ENCODE assay signal across 1 cellular context in the genomic region with DNA sequence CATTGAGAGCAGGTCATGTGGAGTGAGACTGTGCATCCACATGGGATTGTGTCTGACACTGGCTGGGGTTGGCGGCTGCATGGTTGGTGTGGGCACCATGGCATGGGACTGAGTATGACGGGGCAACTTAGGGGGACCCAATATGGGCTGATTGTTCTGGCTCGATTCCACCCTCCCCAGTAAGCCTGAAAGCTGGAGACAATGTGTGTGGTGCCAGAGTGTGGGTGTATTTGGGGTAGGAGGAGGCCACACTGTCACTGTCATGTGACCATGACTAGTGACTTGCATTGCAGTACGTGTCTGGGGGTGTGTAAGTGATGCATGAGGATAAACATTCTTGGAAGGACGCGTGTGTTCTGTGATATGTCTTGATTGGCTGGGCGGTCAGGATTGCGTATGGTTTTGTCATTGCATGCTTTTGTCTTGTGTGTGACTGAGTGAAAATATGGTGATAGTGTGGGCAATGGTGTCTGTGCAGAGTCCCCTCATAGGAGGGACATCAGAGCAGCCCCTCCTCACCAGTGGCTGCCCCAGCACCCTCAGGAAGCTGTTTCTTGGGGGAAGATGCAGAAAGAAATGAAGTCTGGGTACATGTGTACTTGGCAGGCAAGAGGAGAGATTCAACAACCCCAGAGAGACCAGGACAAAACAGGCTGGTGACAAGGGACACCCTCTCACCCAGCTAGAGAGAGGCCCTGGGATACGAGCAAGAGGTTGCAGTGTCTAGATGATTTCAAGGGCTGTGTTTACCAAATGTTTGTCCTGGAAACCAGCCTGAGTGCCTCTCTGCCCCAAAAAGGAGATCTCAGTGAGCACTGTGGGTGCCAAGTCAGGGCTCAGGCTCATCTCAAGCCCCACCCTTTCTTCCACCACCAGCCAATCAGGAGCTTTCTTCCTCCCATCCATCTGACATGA.
A peak's percentile ranks its signal among the peaks of the same experiment; 100 is the strongest.
TF ChIP-seq lines count a peak whose summit lies in the region.

No MANE protein-coding gene starts in this region.

TF ChIP-seq in K562, 482 proteins besides CTCF, POLR2A, EP300 and RAD21 (continued from another document and continues in another):
- TF ChIP-seq KAT8 (IDR thresholded peaks at IDR 0.05; ENCODE audit: low read depth) (no peak), ZNF408 (CRISPR knock-in tag; IDR thresholded peaks at IDR 0.05; ENCODE audit: low read depth) (no peak), POU5F1 (IDR thresholded peaks at IDR 0.05; ENCODE audit: borderline replicate concordance, low read depth, low read length, partially characterized antibody) (no peak), BRD9 (IDR thresholded peaks at IDR 0.05; ENCODE audit: low read depth, partially characterized antibody) (peak; percentile 77), TOE1 (IDR thresholded peaks at IDR 0.05; ENCODE audit: borderline replicate concordance) (peak; percentile 99), TOE1 (CRISPR knock-in tag; IDR thresholded peaks at IDR 0.05; ENCODE audit: borderline replicate concordance, low read depth) (0 out of 2 replicates have a peak, but pooled peaks have one; percentile 60), MXI1 (IDR thresholded peaks at IDR 0.05; ENCODE audit: low read depth, low read length) (no peak), TAF9B (IDR thresholded peaks at IDR 0.05; ENCODE audit: partially characterized antibody) (no peak), SNRNP70 (optimal IDR thresholded peaks at IDR 0.05; ENCODE audit: low read depth, low read length) (no peak), FOSL1 (tag; conservative IDR thresholded peaks at IDR 0.05) (peak; percentile 94), RFX1 (IDR thresholded peaks at IDR 0.05) (no peak), SRSF3 (IDR thresholded peaks at IDR 0.05; ENCODE audit: insufficient read depth, low read length) (no peak), MTA2 (IDR thresholded peaks at IDR 0.05; ENCODE audit: low read depth) (peak; percentile 50), ZNF24 (IDR thresholded peaks at IDR 0.05) (0 out of 2 replicates have a peak, but pooled peaks have one; percentile 24), EZH2 (IDR thresholded peaks at IDR 0.05; ENCODE audit: borderline replicate concordance, low read depth, low read length) (no peak), GATA2 (CRISPR knock-in tag; IDR thresholded peaks at IDR 0.05) (no peak), CHD4 (IDR thresholded peaks at IDR 0.05; ENCODE audit: insufficient read depth, insufficient replicate concordance, low read depth, low read length, poor library complexity, severe bottlenecking) (no peak), KLF6 (CRISPR knock-in tag; IDR thresholded peaks at IDR 0.05; ENCODE audit: borderline replicate concordance) (peak; percentile 97), THRAP3 (IDR thresholded peaks at IDR 0.05; ENCODE audit: borderline replicate concordance) (no peak), RUNX1 (IDR thresholded peaks at IDR 0.05; ENCODE audit: low read depth) (peak; percentile 6; the same call in 1 of the 2 replicates), ZNF347 (CRISPR knock-in tag; IDR thresholded peaks at IDR 0.05; ENCODE audit: low read depth) (no peak), ZNF551 (CRISPR knock-in tag; IDR thresholded peaks at IDR 0.05) (no peak)
- TF ChIP-seq, protein P1, sequence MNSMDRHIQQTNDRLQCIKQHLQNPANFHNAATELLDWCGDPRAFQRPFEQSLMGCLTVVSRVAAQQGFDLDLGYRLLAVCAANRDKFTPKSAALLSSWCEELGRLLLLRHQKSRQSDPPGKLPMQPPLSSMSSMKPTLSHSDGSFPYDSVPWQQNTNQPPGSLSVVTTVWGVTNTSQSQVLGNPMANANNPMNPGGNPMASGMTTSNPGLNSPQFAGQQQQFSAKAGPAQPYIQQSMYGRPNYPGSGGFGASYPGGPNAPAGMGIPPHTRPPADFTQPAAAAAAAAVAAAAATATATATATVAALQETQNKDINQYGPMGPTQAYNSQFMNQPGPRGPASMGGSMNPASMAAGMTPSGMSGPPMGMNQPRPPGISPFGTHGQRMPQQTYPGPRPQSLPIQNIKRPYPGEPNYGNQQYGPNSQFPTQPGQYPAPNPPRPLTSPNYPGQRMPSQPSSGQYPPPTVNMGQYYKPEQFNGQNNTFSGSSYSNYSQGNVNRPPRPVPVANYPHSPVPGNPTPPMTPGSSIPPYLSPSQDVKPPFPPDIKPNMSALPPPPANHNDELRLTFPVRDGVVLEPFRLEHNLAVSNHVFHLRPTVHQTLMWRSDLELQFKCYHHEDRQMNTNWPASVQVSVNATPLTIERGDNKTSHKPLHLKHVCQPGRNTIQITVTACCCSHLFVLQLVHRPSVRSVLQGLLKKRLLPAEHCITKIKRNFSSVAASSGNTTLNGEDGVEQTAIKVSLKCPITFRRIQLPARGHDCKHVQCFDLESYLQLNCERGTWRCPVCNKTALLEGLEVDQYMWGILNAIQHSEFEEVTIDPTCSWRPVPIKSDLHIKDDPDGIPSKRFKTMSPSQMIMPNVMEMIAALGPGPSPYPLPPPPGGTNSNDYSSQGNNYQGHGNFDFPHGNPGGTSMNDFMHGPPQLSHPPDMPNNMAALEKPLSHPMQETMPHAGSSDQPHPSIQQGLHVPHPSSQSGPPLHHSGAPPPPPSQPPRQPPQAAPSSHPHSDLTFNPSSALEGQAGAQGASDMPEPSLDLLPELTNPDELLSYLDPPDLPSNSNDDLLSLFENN (IDR thresholded peaks at IDR 0.05; ENCODE audit: low read depth in 2 of 2, low read length in 2 of 2) = no peak
- TF ChIP-seq, protein P2, sequence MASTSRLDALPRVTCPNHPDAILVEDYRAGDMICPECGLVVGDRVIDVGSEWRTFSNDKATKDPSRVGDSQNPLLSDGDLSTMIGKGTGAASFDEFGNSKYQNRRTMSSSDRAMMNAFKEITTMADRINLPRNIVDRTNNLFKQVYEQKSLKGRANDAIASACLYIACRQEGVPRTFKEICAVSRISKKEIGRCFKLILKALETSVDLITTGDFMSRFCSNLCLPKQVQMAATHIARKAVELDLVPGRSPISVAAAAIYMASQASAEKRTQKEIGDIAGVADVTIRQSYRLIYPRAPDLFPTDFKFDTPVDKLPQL (IDR thresholded peaks at IDR 0.05; ENCODE audit: extremely low read depth, insufficient read length) = no peak
- TF ChIP-seq, protein P3, sequence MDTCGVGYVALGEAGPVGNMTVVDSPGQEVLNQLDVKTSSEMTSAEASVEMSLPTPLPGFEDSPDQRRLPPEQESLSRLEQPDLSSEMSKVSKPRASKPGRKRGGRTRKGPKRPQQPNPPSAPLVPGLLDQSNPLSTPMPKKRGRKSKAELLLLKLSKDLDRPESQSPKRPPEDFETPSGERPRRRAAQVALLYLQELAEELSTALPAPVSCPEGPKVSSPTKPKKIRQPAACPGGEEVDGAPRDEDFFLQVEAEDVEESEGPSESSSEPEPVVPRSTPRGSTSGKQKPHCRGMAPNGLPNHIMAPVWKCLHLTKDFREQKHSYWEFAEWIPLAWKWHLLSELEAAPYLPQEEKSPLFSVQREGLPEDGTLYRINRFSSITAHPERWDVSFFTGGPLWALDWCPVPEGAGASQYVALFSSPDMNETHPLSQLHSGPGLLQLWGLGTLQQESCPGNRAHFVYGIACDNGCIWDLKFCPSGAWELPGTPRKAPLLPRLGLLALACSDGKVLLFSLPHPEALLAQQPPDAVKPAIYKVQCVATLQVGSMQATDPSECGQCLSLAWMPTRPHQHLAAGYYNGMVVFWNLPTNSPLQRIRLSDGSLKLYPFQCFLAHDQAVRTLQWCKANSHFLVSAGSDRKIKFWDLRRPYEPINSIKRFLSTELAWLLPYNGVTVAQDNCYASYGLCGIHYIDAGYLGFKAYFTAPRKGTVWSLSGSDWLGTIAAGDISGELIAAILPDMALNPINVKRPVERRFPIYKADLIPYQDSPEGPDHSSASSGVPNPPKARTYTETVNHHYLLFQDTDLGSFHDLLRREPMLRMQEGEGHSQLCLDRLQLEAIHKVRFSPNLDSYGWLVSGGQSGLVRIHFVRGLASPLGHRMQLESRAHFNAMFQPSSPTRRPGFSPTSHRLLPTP (IDR thresholded peaks at IDR 0.05; ENCODE audit: borderline replicate concordance, extremely low read depth, insufficient read length) = no peak
- TF ChIP-seq, protein P4, sequence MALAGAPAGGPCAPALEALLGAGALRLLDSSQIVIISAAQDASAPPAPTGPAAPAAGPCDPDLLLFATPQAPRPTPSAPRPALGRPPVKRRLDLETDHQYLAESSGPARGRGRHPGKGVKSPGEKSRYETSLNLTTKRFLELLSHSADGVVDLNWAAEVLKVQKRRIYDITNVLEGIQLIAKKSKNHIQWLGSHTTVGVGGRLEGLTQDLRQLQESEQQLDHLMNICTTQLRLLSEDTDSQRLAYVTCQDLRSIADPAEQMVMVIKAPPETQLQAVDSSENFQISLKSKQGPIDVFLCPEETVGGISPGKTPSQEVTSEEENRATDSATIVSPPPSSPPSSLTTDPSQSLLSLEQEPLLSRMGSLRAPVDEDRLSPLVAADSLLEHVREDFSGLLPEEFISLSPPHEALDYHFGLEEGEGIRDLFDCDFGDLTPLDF (CRISPR knock-in tag; IDR thresholded peaks at IDR 0.05) = no peak
- TF ChIP-seq, protein P5, sequence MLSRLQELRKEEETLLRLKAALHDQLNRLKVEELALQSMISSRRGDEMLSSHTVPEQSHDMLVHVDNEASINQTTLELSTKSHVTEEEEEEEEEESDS (CRISPR knock-in tag; IDR thresholded peaks at IDR 0.05) = no peak
- TF ChIP-seq, protein P6, sequence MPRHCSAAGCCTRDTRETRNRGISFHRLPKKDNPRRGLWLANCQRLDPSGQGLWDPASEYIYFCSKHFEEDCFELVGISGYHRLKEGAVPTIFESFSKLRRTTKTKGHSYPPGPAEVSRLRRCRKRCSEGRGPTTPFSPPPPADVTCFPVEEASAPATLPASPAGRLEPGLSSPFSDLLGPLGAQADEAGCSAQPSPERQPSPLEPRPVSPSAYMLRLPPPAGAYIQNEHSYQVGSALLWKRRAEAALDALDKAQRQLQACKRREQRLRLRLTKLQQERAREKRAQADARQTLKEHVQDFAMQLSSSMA (CRISPR knock-in tag; IDR thresholded peaks at IDR 0.05) = peak; percentile 71; the same call in 1 of the 2 replicates
- TF ChIP-seq, protein P7, sequence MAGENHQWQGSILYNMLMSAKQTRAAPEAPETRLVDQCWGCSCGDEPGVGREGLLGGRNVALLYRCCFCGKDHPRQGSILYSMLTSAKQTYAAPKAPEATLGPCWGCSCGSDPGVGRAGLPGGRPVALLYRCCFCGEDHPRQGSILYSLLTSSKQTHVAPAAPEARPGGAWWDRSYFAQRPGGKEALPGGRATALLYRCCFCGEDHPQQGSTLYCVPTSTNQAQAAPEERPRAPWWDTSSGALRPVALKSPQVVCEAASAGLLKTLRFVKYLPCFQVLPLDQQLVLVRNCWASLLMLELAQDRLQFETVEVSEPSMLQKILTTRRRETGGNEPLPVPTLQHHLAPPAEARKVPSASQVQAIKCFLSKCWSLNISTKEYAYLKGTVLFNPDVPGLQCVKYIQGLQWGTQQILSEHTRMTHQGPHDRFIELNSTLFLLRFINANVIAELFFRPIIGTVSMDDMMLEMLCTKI (IDR thresholded peaks at IDR 0.05; ENCODE audit: partially characterized antibody) = no peak
- TF ChIP-seq, protein P8, sequence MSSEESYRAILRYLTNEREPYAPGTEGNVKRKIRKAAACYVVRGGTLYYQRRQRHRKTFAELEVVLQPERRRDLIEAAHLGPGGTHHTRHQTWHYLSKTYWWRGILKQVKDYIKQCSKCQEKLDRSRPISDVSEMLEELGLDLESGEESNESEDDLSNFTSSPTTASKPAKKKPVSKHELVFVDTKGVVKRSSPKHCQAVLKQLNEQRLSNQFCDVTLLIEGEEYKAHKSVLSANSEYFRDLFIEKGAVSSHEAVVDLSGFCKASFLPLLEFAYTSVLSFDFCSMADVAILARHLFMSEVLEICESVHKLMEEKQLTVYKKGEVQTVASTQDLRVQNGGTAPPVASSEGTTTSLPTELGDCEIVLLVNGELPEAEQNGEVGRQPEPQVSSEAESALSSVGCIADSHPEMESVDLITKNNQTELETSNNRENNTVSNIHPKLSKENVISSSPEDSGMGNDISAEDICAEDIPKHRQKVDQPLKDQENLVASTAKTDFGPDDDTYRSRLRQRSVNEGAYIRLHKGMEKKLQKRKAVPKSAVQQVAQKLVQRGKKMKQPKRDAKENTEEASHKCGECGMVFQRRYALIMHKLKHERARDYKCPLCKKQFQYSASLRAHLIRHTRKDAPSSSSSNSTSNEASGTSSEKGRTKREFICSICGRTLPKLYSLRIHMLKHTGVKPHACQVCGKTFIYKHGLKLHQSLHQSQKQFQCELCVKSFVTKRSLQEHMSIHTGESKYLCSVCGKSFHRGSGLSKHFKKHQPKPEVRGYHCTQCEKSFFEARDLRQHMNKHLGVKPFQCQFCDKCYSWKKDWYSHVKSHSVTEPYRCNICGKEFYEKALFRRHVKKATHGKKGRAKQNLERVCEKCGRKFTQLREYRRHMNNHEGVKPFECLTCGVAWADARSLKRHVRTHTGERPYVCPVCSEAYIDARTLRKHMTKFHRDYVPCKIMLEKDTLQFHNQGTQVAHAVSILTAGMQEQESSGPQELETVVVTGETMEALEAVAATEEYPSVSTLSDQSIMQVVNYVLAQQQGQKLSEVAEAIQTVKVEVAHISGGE (CRISPR knock-in tag; IDR thresholded peaks at IDR 0.05) = peak in 1 of 3 experiments; percentile 75; a peak in 2 of 6 replicates
- TF ChIP-seq, protein P9, sequence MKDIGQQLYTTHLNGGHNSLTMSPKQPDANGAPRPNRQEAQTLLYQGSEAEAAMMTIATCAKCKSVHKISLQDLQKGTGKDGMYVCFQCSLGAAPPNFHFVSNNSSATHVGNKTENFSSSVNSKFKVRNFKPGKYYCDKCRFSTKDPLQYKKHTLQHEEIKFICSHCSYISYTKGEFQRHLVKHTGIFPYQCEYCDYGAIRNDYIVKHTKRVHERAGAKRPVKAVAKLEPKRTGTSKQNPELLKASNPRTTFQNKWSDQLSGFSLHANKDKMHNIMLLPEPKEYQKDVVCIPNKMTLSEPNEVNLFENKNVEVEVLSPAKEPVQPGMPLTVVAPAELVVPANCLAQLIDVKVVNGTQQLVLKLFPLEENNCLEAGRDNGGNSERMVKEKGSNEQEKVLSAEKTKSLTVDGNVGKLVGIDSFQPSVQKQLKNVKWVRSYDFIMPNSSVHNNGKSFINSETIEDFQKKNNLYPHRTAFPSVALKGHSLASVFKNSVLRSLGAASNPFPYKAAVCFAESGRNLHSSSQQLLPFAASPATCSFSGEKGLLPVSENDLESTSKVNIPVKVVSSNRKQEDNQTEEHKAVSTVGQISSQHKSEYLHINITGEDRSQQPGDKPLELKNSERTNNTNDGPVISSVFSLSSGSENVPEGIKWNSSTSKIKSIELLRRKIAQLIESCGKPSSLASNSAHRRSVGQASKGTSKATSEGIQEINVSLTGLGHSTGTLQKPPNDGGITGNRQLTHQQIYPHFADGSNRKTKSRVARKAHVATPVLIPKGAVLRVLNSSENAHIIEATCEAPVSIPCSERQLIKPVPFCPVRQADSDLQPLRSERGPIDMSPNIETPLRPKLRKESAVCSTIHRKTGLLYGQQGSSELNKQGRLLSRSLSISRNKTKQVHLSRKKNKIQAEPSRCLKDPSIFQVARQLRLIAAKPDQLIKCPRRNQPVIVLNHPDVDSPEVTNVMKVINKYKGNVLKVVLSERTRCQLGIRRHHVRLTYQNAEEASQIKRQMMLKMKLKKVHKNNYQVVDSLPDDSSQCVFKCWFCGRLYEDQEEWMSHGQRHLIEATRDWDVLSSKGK (CRISPR knock-in tag; IDR thresholded peaks at IDR 0.05) = no peak
